13 cellular contexts compared by ENCODE assay signal in genomic region chr21:42739061-42739931, GRCh38.
A peak's percentile ranks its signal among the peaks of the same experiment; 100 is the strongest.
DNase-seq lines count a peak whose midpoint lies in the region; ATAC-seq and TF ChIP-seq lines count a peak whose summit lies in the region.
"Had no signal": no experiment of that assay in that cellular context is flagged by ENCODE, and none has a peak within 500 bp of the region (broad histone marks: within the 10 kb centered on the region; RNA-seq: fewer than 3 reads in every experiment).

No MANE protein-coding gene starts in this region.

- peaks cover 0 to 22% (median 0%) of the 10 kb centered on the region in 4 donors for H3K36me3 ChIP-seq in stomach

- H3K36me3 Mint-ChIP-seq in activated CD8-positive, alpha-beta memory T cell treated with anti-CD3 and anti-CD28 coated beads, Interleukin-2, amount 10 ng/mL, durations not matched to agents 7 days and 5 days, result peaks cover 3% of the 10 kb centered on the region
- no peaks in the 10 kb centered on the region for H3K36me3 Mint-ChIP-seq in activated naive CD8-positive, alpha-beta T cell treated with anti-CD3 and anti-CD28 coated beads for 36 hours
- H3K36me3 Mint-ChIP-seq in immature natural killer cell, result no peaks in the 10 kb centered on the region
- peaks cover 4% of the 10 kb centered on the region for H3K36me3 Mint-ChIP-seq in type B pancreatic cell
- H3K36me3 Mint-ChIP-seq: memory B cell had no signal

- intact Hi-C loops in stomach (cut with DNase I; ENCODE audit: low total_unique reads), result no loop called here

- H3K27me3 ChIP-seq in stomach, result no peaks in the 10 kb centered on the region

- H3K27ac ChIP-seq in stomach, result peak overlapping the region; percentile 57 to 86 (median 78)

- no peak for TF ChIP-seq EP300 in stomach (IDR thresholded peaks at IDR 0.05)

- H3K4me1 Mint-ChIP-seq in activated CD8-positive, alpha-beta memory T cell treated with anti-CD3 and anti-CD28 coated beads, Interleukin-2, amount 10 ng/mL, durations not matched to agents 7 days and 5 days, result peaks cover 44% of the 10 kb centered on the region
- H3K4me1 Mint-ChIP-seq in activated naive CD8-positive, alpha-beta T cell treated with anti-CD3 and anti-CD28 coated beads for 36 hours, result peaks cover 29% of the 10 kb centered on the region
- peaks cover 40 to 44% of the 10 kb centered on the region in 2 donors for H3K4me1 Mint-ChIP-seq in immature natural killer cell
- peaks cover 28% of the 10 kb centered on the region for H3K4me1 Mint-ChIP-seq in type B pancreatic cell (ENCODE audit: unreplicated experiment)

- H3K4me3 ChIP-seq in stomach, result no peak overlapping the region

- DNase-seq in activated CD8-positive, alpha-beta memory T cell treated with anti-CD3 and anti-CD28 coated beads, Interleukin-2, amount 10 ng/mL, durations not matched to agents 7 days and 5 days, result no peak
- DNase-seq in activated CD8-positive, alpha-beta memory T cell treated with anti-CD3 and anti-CD28 coated beads, Interleukin-2, amount 50 U/mL, for 4 hours, result no peak
- no peak for DNase-seq in activated naive CD8-positive, alpha-beta T cell treated with anti-CD3 and anti-CD28 coated beads for 36 hours
- DNase-seq in immature natural killer cell (no peak), stomach (no peak), NCI-H345 (lab: John Stamatoyannopoulos, UW) (no peak), type B pancreatic cell (ENCODE audit: extremely low spot score, unreplicated experiment) (no peak), SKM-1 treated with dmso at 0.1 percent for 144 hours (lab: John Stamatoyannopoulos, UW; ENCODE audit: unreplicated experiment) (no peak)
- DNase-seq: activated CD4-positive, CD25-positive, alpha-beta regulatory T cell; activated gamma-delta T cell treated with Interleukin-2 at 50 U/mL for 16 hours; SIG-M5; trophoblast cell had no signal

- WGBS in stomach, 5 donors, result 91 to 95% (median 94%) methylated on average over 11 to 21 of the region's 21 CpGs

- H3K9me3 Mint-ChIP-seq in activated CD8-positive, alpha-beta memory T cell treated with anti-CD3 and anti-CD28 coated beads, Interleukin-2, amount 10 ng/mL, durations not matched to agents 7 days and 5 days (ENCODE audit: low read depth), result no peaks in the 10 kb centered on the region
- H3K9me3 Mint-ChIP-seq in activated naive CD8-positive, alpha-beta T cell treated with anti-CD3 and anti-CD28 coated beads for 36 hours, result no peaks in the 10 kb centered on the region
- H3K9me3 Mint-ChIP-seq in immature natural killer cell (no peaks in the 10 kb centered on the region), type B pancreatic cell (no peaks in the 10 kb centered on the region)
- H3K9me3 Mint-ChIP-seq: memory B cell had no signal

- TF ChIP-seq POLR2A in stomach (IDR thresholded peaks at IDR 0.05), result no peak

- no peak for TF ChIP-seq CTCF in stomach (IDR thresholded peaks at IDR 0.05)
- no peak for TF ChIP-seq CTCF in type B pancreatic cell (conservative IDR thresholded peaks at IDR 0.05)

- no peak overlapping the region for H3K4me3 Mint-ChIP-seq in activated CD8-positive, alpha-beta memory T cell treated with anti-CD3 and anti-CD28 coated beads, Interleukin-2, amount 10 ng/mL, durations not matched to agents 7 days and 5 days
- no peak overlapping the region for H3K4me3 Mint-ChIP-seq in activated naive CD8-positive, alpha-beta T cell treated with anti-CD3 and anti-CD28 coated beads for 36 hours
- no peak overlapping the region for H3K4me3 Mint-ChIP-seq in immature natural killer cell
- no peak overlapping the region for H3K4me3 Mint-ChIP-seq in type B pancreatic cell
- H3K4me3 Mint-ChIP-seq: memory B cell had no signal

- no peaks in the 10 kb centered on the region for H3K9me3 ChIP-seq in stomach

- CTCF ChIA-PET in activated CD8-positive, alpha-beta memory T cell treated with anti-CD3 and anti-CD28 coated beads, Interleukin-2, amount 10 ng/mL, durations not matched to agents 7 days and 5 days (lab: Charles Lee), result interaction anchor here (1.7 to 2.4 kb wide), 2 partner anchors 8 to 31 kb away, joined by 3 to 14 read pairs; no protein-coding TSS in a partner anchor

- H3K4me1 ChIP-seq in stomach, result peaks cover 18 to 38% (median 34%) of the 10 kb centered on the region in 4 donors

- H3K27me3 Mint-ChIP-seq in activated CD8-positive, alpha-beta memory T cell treated with anti-CD3 and anti-CD28 coated beads, Interleukin-2, amount 10 ng/mL, durations not matched to agents 7 days and 5 days, result peaks cover 5% of the 10 kb centered on the region
- no peaks in the 10 kb centered on the region for H3K27me3 Mint-ChIP-seq in activated naive CD8-positive, alpha-beta T cell treated with anti-CD3 and anti-CD28 coated beads for 36 hours
- H3K27me3 Mint-ChIP-seq in immature natural killer cell (ENCODE audit: low read depth in 3 of 3), result peaks cover 0 to 1% (median 0%) of the 10 kb centered on the region in 3 donors
- H3K27me3 Mint-ChIP-seq in type B pancreatic cell, result no peaks in the 10 kb centered on the region

- no peak for ATAC-seq in activated CD8-positive, alpha-beta memory T cell treated with anti-CD3 and anti-CD28 coated beads, Interleukin-2, amount 10 ng/mL, durations not matched to agents 7 days and 5 days

- H3K27ac Mint-ChIP-seq in activated CD8-positive, alpha-beta memory T cell treated with anti-CD3 and anti-CD28 coated beads, Interleukin-2, amount 10 ng/mL, durations not matched to agents 7 days and 5 days, result peak overlapping the region; percentile 7
- H3K27ac Mint-ChIP-seq in activated naive CD8-positive, alpha-beta T cell treated with anti-CD3 and anti-CD28 coated beads for 36 hours, result peak overlapping the region; percentile 13
- H3K27ac Mint-ChIP-seq in immature natural killer cell, result peak overlapping the region; percentile 11 to 98 (median 84)
- no peak overlapping the region for H3K27ac Mint-ChIP-seq in type B pancreatic cell
- H3K27ac Mint-ChIP-seq: memory B cell had no signal
